7 cellular contexts compared by ENCODE assay signal in the genomic region with DNA sequence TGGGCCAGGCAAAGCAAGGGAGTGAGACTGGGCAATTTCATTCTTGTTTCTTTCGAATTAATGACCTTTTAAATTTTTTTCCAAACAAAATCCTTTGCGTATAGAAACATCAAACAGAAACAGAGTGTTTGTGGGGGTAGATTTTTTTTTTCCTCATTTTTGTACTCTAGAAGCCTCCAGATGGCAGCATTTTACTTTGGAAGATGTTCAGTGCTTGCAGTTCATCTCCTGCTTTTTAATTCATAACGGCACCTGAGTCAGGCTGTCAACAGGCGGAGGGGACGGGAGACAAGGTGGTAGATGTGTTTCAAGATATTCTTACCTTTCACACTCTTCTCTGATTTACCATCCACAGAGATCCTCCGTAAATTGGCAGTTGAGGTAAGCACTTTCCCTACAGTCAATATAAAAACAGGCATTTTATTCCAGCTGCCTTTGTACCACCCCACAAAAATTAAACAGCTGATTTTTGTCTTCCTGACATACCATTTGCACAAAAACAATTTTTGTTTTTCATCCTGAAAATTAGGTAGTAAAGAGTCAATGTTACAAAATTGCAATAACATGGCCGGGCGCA.
DNase-seq lines count a peak whose midpoint lies in the region; ATAC-seq, FAIRE-seq and TF ChIP-seq lines count a peak whose summit lies in the region.

No MANE protein-coding gene starts in this region.

- TF ChIP-seq CTCF in GM12864 (IDR thresholded peaks at IDR 0.05; ENCODE audit: low read depth, low read length, missing control alignments) (peak; percentile 45), foreskin fibroblast (IDR thresholded peaks at IDR 0.05; ENCODE audit: low read depth, low read length) (peak; percentile 32)

- peak; percentile 47 for DNase-seq in GM12864 (ENCODE audit: low read depth)
- no peak for DNase-seq in RCC 7860 (ENCODE audit: low spot score)
- DNase-seq in foreskin fibroblast, result peak; percentile 5 to 54
- DNase-seq in stimulated activated CD4-positive, alpha-beta T cell treated with anti-CD3 and anti-CD28 coated beads, Interleukin-1b, Interleukin-23, amount 100 ng/mL, for 48 hours, result no peak
- no peak for DNase-seq in activated CD8-positive, alpha-beta memory T cell treated with anti-CD3 and anti-CD28 coated beads, Interleukin-2, amount 10 ng/mL, durations not matched to agents 7 days and 5 days
- DNase-seq in NK-92 treated with Interleukin-12 subunit alpha and Interleukin-12 subunit beta, amount 100 ng/mL, for 24 hours (lab: John Stamatoyannopoulos, UW), result no peak

- H3K27ac Mint-ChIP-seq in activated CD8-positive, alpha-beta memory T cell treated with anti-CD3 and anti-CD28 coated beads, Interleukin-2, amount 10 ng/mL, durations not matched to agents 7 days and 5 days, result no peak overlapping the region

- peaks cover 17% of the 10 kb centered on the region for H3K27me3 Mint-ChIP-seq in activated CD8-positive, alpha-beta memory T cell treated with anti-CD3 and anti-CD28 coated beads, Interleukin-2, amount 10 ng/mL, durations not matched to agents 7 days and 5 days

- H3K4me3 ChIP-seq in GM12864 (ENCODE audit: low read depth, low read length) (no peak overlapping the region), foreskin fibroblast (ENCODE audit: low read depth in 1 of 2, low read length in 2 of 2) (no peak overlapping the region)

- ATAC-seq in HG02885 (IDR thresholded peaks at IDR 0.05; ENCODE audit: poor library complexity, unreplicated experiment), result peak; percentile 52
- ATAC-seq in activated CD8-positive, alpha-beta memory T cell treated with anti-CD3 and anti-CD28 coated beads, Interleukin-2, amount 10 ng/mL, durations not matched to agents 7 days and 5 days, result no peak

- H3K4me3 Mint-ChIP-seq in activated CD8-positive, alpha-beta memory T cell treated with anti-CD3 and anti-CD28 coated beads, Interleukin-2, amount 10 ng/mL, durations not matched to agents 7 days and 5 days, result no peak overlapping the region

- CTCF ChIA-PET in activated CD8-positive, alpha-beta memory T cell treated with anti-CD3 and anti-CD28 coated beads, Interleukin-2, amount 10 ng/mL, durations not matched to agents 7 days and 5 days (lab: Charles Lee), result no interaction called here

- H3K4me1 Mint-ChIP-seq in activated CD8-positive, alpha-beta memory T cell treated with anti-CD3 and anti-CD28 coated beads, Interleukin-2, amount 10 ng/mL, durations not matched to agents 7 days and 5 days, result no peaks in the 10 kb centered on the region

- FAIRE-seq in RCC 7860 (lab: Jason Lieb, UNC), result peak; percentile 23

- H3K36me3 Mint-ChIP-seq in activated CD8-positive, alpha-beta memory T cell treated with anti-CD3 and anti-CD28 coated beads, Interleukin-2, amount 10 ng/mL, durations not matched to agents 7 days and 5 days, result no peaks in the 10 kb centered on the region

- no peaks in the 10 kb centered on the region for H3K9me3 Mint-ChIP-seq in activated CD8-positive, alpha-beta memory T cell treated with anti-CD3 and anti-CD28 coated beads, Interleukin-2, amount 10 ng/mL, durations not matched to agents 7 days and 5 days (ENCODE audit: low read depth)

Comparison
In these comparisons a context has a peak if more than half of its experiments do, and no peak if none do; other contexts are left out.
1. DNase-seq: peak in GM12864 (single experiment) and foreskin fibroblast (2 of 2); none in RCC 7860 (single experiment), stimulated activated CD4-positive, alpha-beta T cell treated with anti-CD3 and anti-CD28 coated beads, Interleukin-1b, Interleukin-23, amount 100 ng/mL, for 48 hours (single experiment), activated CD8-positive, alpha-beta memory T cell treated with anti-CD3 and anti-CD28 coated beads, Interleukin-2, amount 10 ng/mL, durations not matched to agents 7 days and 5 days (single experiment) and NK-92 treated with Interleukin-12 subunit alpha and Interleukin-12 subunit beta, amount 100 ng/mL, for 24 hours (single experiment).